ENCODE assay signal across 8 cellular contexts in genomic region chrY:25643024-25643915, GRCh38. TPM values are rescaled to one million over a fixed set of nuclear protein-coding genes. Genes with fewer than 3 reads are reported as not detected.
"Had no signal": no experiment of that assay in that cellular context is flagged by ENCODE, and none has a peak within 500 bp of the region (broad histone marks: within the 10 kb centered on the region; RNA-seq: fewer than 3 reads in every experiment).

No MANE protein-coding gene starts in this region.

RNA-seq across cellular contexts. Expression of gene CDY1, which starts 21.4 kb away (rescaled TPM):
- total RNA-seq: LHCN-M2, MCF 10A, NCI-H460, OCI-LY7, PC-9, Right ventricle myocardium inferior, SJSA1 had no signal
- polyA plus RNA-seq: SK-N-SH had no signal
